In the genomic region with DNA sequence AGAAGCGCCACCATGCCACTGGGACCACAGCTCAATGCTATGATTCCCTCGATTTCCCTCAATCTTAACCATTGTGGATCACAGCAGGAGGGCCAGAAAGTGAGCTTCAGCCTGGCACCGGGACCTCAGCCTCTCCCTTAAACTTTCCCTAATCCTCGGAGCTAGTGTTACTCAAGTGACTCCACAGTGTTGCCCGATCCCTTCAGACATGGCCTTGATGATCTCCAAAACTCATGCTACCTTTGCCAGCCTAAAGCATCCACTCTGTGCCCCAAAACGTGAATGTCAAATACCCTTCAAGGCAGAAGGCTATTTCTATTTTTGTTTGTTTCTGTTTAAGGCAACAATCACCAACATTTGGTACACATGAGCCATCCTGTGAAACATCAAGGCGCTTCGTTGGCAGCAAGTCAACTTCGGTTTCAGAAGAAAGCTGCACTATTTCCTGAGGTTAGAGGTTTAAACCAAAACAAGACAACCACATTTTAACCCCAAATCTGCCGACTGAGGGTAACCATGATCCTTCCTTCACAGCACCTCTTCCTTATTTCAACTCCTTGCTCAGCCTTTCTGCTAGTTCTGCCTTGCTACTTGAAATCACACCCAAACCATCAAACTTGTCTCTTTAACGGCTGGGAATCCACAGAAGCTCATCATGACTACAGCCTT, we compare ENCODE assay signal across 8 cellular contexts.
DNase-seq lines count a peak whose midpoint lies in the region; ATAC-seq and TF ChIP-seq lines count a peak whose summit lies in the region.

No MANE protein-coding gene starts in this region.

- CTCF ChIA-PET in naive thymus-derived CD4-positive, alpha-beta T cell (lab: Charles Lee): interaction anchor here (0.7 to 4.3 kb wide), 18 partner anchors 10 to 448 kb away, joined by 3 to 40 read pairs (median 5); no protein-coding TSS in a partner anchor

- peaks cover 41 to 75% (median 69%) of the 10 kb centered on the region in 7 donors for H3K4me1 Mint-ChIP-seq in naive thymus-derived CD4-positive, alpha-beta T cell

- no peaks in the 10 kb centered on the region for H3K27me3 Mint-ChIP-seq in naive thymus-derived CD4-positive, alpha-beta T cell

- no peaks in the 10 kb centered on the region for H3K27me3 ChIP-seq in naive thymus-derived CD4-positive, alpha-beta T cell (ENCODE audit: control insufficient read depth in 2 of 2, insufficient read depth in 2 of 2, low read length in 2 of 2)
- H3K27me3 ChIP-seq in thyroid gland: no peaks in the 10 kb centered on the region

- no peak for TF ChIP-seq POLR2A in thyroid gland (IDR thresholded peaks at IDR 0.05)

- POLR2A ChIA-PET in naive thymus-derived CD4-positive, alpha-beta T cell (lab: Charles Lee): interaction anchor here (0.7 to 4.5 kb wide), 21 partner anchors 10 to 448 kb away, joined by 3 to 39 read pairs (median 6); no protein-coding TSS in a partner anchor

- H3K9me3 Mint-ChIP-seq in naive thymus-derived CD4-positive, alpha-beta T cell: peaks cover 0 to 3% (median 0%) of the 10 kb centered on the region in 11 donors

- ATAC-seq in GM19463 (IDR thresholded peaks at IDR 0.05; ENCODE audit: unreplicated experiment): peak; percentile 66
- peak; percentile 76 for ATAC-seq in HG03442 (IDR thresholded peaks at IDR 0.05; ENCODE audit: unreplicated experiment)
- ATAC-seq in naive thymus-derived CD4-positive, alpha-beta T cell: peak; percentile 96

- no peak for TF ChIP-seq CTCF in thyroid gland (IDR thresholded peaks at IDR 0.05)

- peaks cover 4 to 41% (median 17%) of the 10 kb centered on the region in 3 experiments for H3K36me3 ChIP-seq in naive thymus-derived CD4-positive, alpha-beta T cell (ENCODE audit: control insufficient read depth in 2 of 3, insufficient read depth in 3 of 3, low read length in 3 of 3)
- no peaks in the 10 kb centered on the region for H3K36me3 ChIP-seq in thyroid gland

- H3K4me1 ChIP-seq in naive thymus-derived CD4-positive, alpha-beta T cell (ENCODE audit: control insufficient read depth in 2 of 2, insufficient read depth in 2 of 2, low read length in 2 of 2): peaks cover 25 to 50% of the 10 kb centered on the region in 2 donors
- H3K4me1 ChIP-seq in thyroid gland: no peaks in the 10 kb centered on the region

- no peak overlapping the region for H3K27ac ChIP-seq in naive thymus-derived CD4-positive, alpha-beta T cell (ENCODE audit: low read depth, low read length)
- H3K27ac ChIP-seq in thyroid gland: no peak overlapping the region

- 79 to 82% methylated on average over 11 of the region's 11 CpGs for WGBS in thyroid gland, 2 donors

- peak overlapping the region; percentile 59 for H3K4me3 ChIP-seq in naive thymus-derived CD4-positive, alpha-beta T cell (ENCODE audit: low read length)
- H3K4me3 ChIP-seq in thyroid gland (replicated peaks in 1 of 3): no peak overlapping the region

- peak overlapping the region; percentile 84 to 96 (median 94) for H3K27ac Mint-ChIP-seq in naive thymus-derived CD4-positive, alpha-beta T cell

- H3K4me3 Mint-ChIP-seq in naive thymus-derived CD4-positive, alpha-beta T cell: peak overlapping the region; percentile 83 to 91 (median 86)

- intact Hi-C loops in naive thymus-derived CD4-positive, alpha-beta T cell (cut with micrococcal nuclease): loop anchor here (1.0 to 5.0 kb wide), 12 partner anchors 10 to 600 kb away; a partner anchor contains a TSS
- intact Hi-C loops in thyroid gland (cut with DNase I): no loop called here

- peak; percentile 55 for DNase-seq in activated CD8-positive, alpha-beta memory T cell treated with anti-CD3 and anti-CD28 coated beads, Interleukin-2, amount 50 U/mL, for 4 hours
- peak in 8 of 9 donors; percentile 58 to 94 (median 92) for DNase-seq in naive thymus-derived CD4-positive, alpha-beta T cell
- DNase-seq in DMS79 treated with DMSO at 0.1 percent for 48 hours (lab: John Stamatoyannopoulos, UW): no peak
- DNase-seq in NCI-H2196 treated with DMSO at 0.1 percent for 48 hours (lab: John Stamatoyannopoulos, UW; ENCODE audit: unreplicated experiment): no peak
- DNase-seq in thyroid gland: no peak
- DNase-seq in NCI-H345 treated with DMSO at 0.1 percent for 48 hours (lab: John Stamatoyannopoulos, UW; ENCODE audit: unreplicated experiment): no peak

- H3K9me3 ChIP-seq in naive thymus-derived CD4-positive, alpha-beta T cell (ENCODE audit: control insufficient read depth in 2 of 3, low read length in 3 of 3): no peaks in the 10 kb centered on the region
- H3K9me3 ChIP-seq in thyroid gland: no peaks in the 10 kb centered on the region

- H3K36me3 Mint-ChIP-seq in naive thymus-derived CD4-positive, alpha-beta T cell: peaks cover 24 to 84% (median 66%) of the 10 kb centered on the region in 5 donors

Comparison
In these comparisons a context has a peak if more than half of its experiments do, and no peak if none do; other contexts are left out.
1. DNase-seq: peak in activated CD8-positive, alpha-beta memory T cell treated with anti-CD3 and anti-CD28 coated beads, Interleukin-2, amount 50 U/mL, for 4 hours (single experiment) and naive thymus-derived CD4-positive, alpha-beta T cell (8 of 9); none in DMS79 treated with DMSO at 0.1 percent for 48 hours (single experiment), NCI-H2196 treated with DMSO at 0.1 percent for 48 hours (single experiment), thyroid gland (0 of 2) and NCI-H345 treated with DMSO at 0.1 percent for 48 hours (single experiment).
2. Peak in every context shown above with its lines, with median percentiles within 50 percentile points of each other: ATAC-seq.